In genomic region chr3:182626484-182627467, GRCh38 we compare ENCODE assay signal across 29 cellular contexts.
DNase-seq lines count a peak whose midpoint lies in the region; ATAC-seq and TF ChIP-seq lines count a peak whose summit lies in the region.
"Had no signal": no experiment of that assay in that cellular context is flagged by ENCODE, and none has a peak within 500 bp of the region (broad histone marks: within the 10 kb centered on the region; RNA-seq: fewer than 3 reads in every experiment).

No MANE protein-coding gene starts in this region.

- no TSS peak for BruUV-seq in PC-3 (replicated peaks; lab: Mats Ljungman, UMichigan)

- H3K4me2 ChIP-seq in PC-3 (ENCODE audit: low read length): peak overlapping the region; percentile 35
- H3K4me2 ChIP-seq in parathyroid adenoma (ENCODE audit: low read length): no peak overlapping the region

- H3K9me3 ChIP-seq in PC-3 (ENCODE audit: low read length): no peaks in the 10 kb centered on the region
- H3K9me3 ChIP-seq in parathyroid adenoma (ENCODE audit: control insufficient read depth, low read length): no peaks in the 10 kb centered on the region
- H3K9me3 ChIP-seq: sigmoid colon, upper lobe of left lung had no signal

- H3K36me3 ChIP-seq in PC-3 (ENCODE audit: low read depth, low read length) (no peaks in the 10 kb centered on the region), parathyroid adenoma (ENCODE audit: control insufficient read depth, insufficient read depth, low read length) (no peaks in the 10 kb centered on the region)
- H3K36me3 ChIP-seq: heart right ventricle, sigmoid colon, upper lobe of left lung had no signal

- no peak overlapping the region for H2AFZ ChIP-seq in PC-3 (ENCODE audit: low read length)
- peak overlapping the region; percentile 16 for H2AFZ ChIP-seq in parathyroid adenoma

- H3K9ac ChIP-seq in PC-3 (ENCODE audit: low read length) (no peak overlapping the region), parathyroid adenoma (no peak overlapping the region)

- H3K36me3 Mint-ChIP-seq in activated T-cell treated with anti-CD3 and anti-CD28 coated beads, Interleukin-2, amount 50 U/mL, for 72 hours (ENCODE audit: insufficient read depth in 2 of 2): no peaks in the 10 kb centered on the region
- H3K36me3 Mint-ChIP-seq: memory B cell; stimulated activated memory B cell treated with anti-CD40 and anti-IgM and Interleukin-4, amounts not matched to agents 10 μg/mL and 1 μg/mL and 100 μg/mL, for 72 hours had no signal

- POLR2A ChIA-PET in PC-3 (lab: Charles Lee; ENCODE audit: unreplicated experiment): no interaction called here

- no peaks in the 10 kb centered on the region for H3K79me2 ChIP-seq in PC-3 (ENCODE audit: low read length)
- no peaks in the 10 kb centered on the region for H3K79me2 ChIP-seq in parathyroid adenoma

- H3K4me1 Mint-ChIP-seq in activated T-cell treated with anti-CD3 and anti-CD28 coated beads, Interleukin-2, amount 50 U/mL, for 72 hours (ENCODE audit: low read depth): no peaks in the 10 kb centered on the region
- H3K4me1 Mint-ChIP-seq: B cell; memory B cell; stimulated activated memory B cell treated with anti-CD40 and anti-IgM and Interleukin-4, amounts not matched to agents 10 μg/mL and 1 μg/mL and 100 μg/mL, for 72 hours had no signal

- H3K27me3 Mint-ChIP-seq in activated T-cell treated with anti-CD3 and anti-CD28 coated beads, Interleukin-2, amount 50 U/mL, for 72 hours (ENCODE audit: low read depth): peaks cover 15% of the 10 kb centered on the region
- H3K27me3 Mint-ChIP-seq: progenitor cell of endocrine pancreas had no signal

- H3K9me2 ChIP-seq in PC-3 (replicated peaks; ENCODE audit: low read length): no peaks in the 10 kb centered on the region

- TF ChIP-seq CTCF in PC-3 (conservative IDR thresholded peaks at IDR 0.05; ENCODE audit: low read depth, low read length): no peak
- no peak for TF ChIP-seq CTCF in parathyroid adenoma (IDR thresholded peaks at IDR 0.05)

- H3K27me3 ChIP-seq in PC-3 (ENCODE audit: low read length) (no peaks in the 10 kb centered on the region), parathyroid adenoma (ENCODE audit: control insufficient read depth, insufficient read depth, low read length) (no peaks in the 10 kb centered on the region)
- H3K27me3 ChIP-seq: sigmoid colon, upper lobe of left lung had no signal

- H3K9me3 Mint-ChIP-seq in activated T-cell treated with anti-CD3 and anti-CD28 coated beads, Interleukin-2, amount 50 U/mL, for 72 hours: no peaks in the 10 kb centered on the region
- H3K9me3 Mint-ChIP-seq: effector memory CD8-positive, alpha-beta T cell; T-helper 1 cell treated with Interleukin-12 subunit alpha and Interleukin-12 subunit beta and Interleukin-4 antibody, amounts not matched to agents 30 μg/mL and 1 μg/mL, for 36 hours had no signal

- H3K27ac ChIP-seq in PC-3 (ENCODE audit: low read length): peak overlapping the region; percentile 28
- no peak overlapping the region for H3K27ac ChIP-seq in parathyroid adenoma
- H3K27ac ChIP-seq: heart right ventricle, sigmoid colon, upper lobe of left lung had no signal

- DNase-seq in NCI-H526 (lab: John Stamatoyannopoulos, UW): peak; percentile 27 to 48
- DNase-seq in NCI-H526 treated with DMSO at 0.1 percent for 48 hours (lab: John Stamatoyannopoulos, UW): no peak
- peak; percentile 50 for DNase-seq in HT-29 (ENCODE audit: low spot score)
- DNase-seq in PC-3: peak; percentile 59
- DNase-seq in activated T-cell treated with anti-CD3 and anti-CD28 coated beads, Interleukin-2, amount 50 U/mL, for 72 hours: no peak
- no peak for DNase-seq in dermis blood vessel endothelial cell
- no peak for DNase-seq in GM03348 (ENCODE audit: low spot score)
- DNase-seq: activated CD4-positive, alpha-beta T cell treated with anti-CD3 and anti-CD28 coated beads, Interleukin-2, amount 50 U/mL, for 48 hours; activated naive CD4-positive, alpha-beta T cell treated with anti-CD3 and anti-CD28 coated beads, Interleukin-2, amount 50 U/mL, for 16 hours; amygdala; effector memory CD8-positive, alpha-beta T cell; foreskin fibroblast; heart right ventricle; kidney glomerular epithelial cell; NCI-H1105; NCI-H2081 treated with DMSO at 0.1 percent for 48 hours; NCI-H510A treated with DMSO at 0.1 percent for 48 hours; RPMI8226; sigmoid colon; stimulated activated CD4-positive, alpha-beta T cell treated with anti-CD3 and anti-CD28 coated beads, Interleukin-4, amount 100 ng/mL, for 4 hours; upper lobe of left lung had no signal

- ATAC-seq in PC-3: peak; percentile 86
- ATAC-seq in activated T-cell treated with anti-CD3 and anti-CD28 coated beads, Interleukin-2, amount 50 U/mL, for 72 hours (replicated peaks in 1 of 2): no peak
- ATAC-seq: activated CD4-positive, CD25-positive, alpha-beta regulatory T cell treated with anti-CD3 and anti-CD28 coated beads, Interleukin-2, amount 50 U/mL, for 24 hours; effector memory CD8-positive, alpha-beta T cell; HCT116; heart right ventricle; stimulated activated memory B cell treated with anti-CD40 and anti-IgM and Interleukin-4, amounts not matched to agents 10 μg/mL and 1 μg/mL and 100 μg/mL, for 72 hours had no signal

- no peak overlapping the region for H3K27ac Mint-ChIP-seq in activated T-cell treated with anti-CD3 and anti-CD28 coated beads, Interleukin-2, amount 50 U/mL, for 72 hours
- H3K27ac Mint-ChIP-seq: B cell; effector memory CD8-positive, alpha-beta T cell; memory B cell; progenitor cell of endocrine pancreas; stimulated activated memory B cell treated with anti-CD40 and anti-IgM and Interleukin-4, amounts not matched to agents 10 μg/mL and 1 μg/mL and 100 μg/mL, for 72 hours; T-helper 1 cell treated with Interleukin-12 subunit alpha and Interleukin-12 subunit beta and Interleukin-4 antibody, amounts not matched to agents 30 μg/mL and 1 μg/mL, for 36 hours had no signal

- H3K4me3 ChIP-seq in PC-3 (ENCODE audit: low read length) (no peak overlapping the region), parathyroid adenoma (ENCODE audit: low read depth, low read length) (no peak overlapping the region)
- H3K4me3 ChIP-seq: heart right ventricle, sigmoid colon, upper lobe of left lung had no signal

- peaks cover 16% of the 10 kb centered on the region for H3K4me1 ChIP-seq in PC-3 (ENCODE audit: insufficient read depth, low read length)
- no peaks in the 10 kb centered on the region for H3K4me1 ChIP-seq in parathyroid adenoma
- H3K4me1 ChIP-seq: heart right ventricle, sigmoid colon, upper lobe of left lung had no signal

- H3K4me3 Mint-ChIP-seq in activated T-cell treated with anti-CD3 and anti-CD28 coated beads, Interleukin-2, amount 50 U/mL, for 72 hours: no peak overlapping the region
- H3K4me3 Mint-ChIP-seq: B cell; effector memory CD8-positive, alpha-beta T cell; memory B cell; stimulated activated memory B cell treated with anti-CD40 and anti-IgM and Interleukin-4, amounts not matched to agents 10 μg/mL and 1 μg/mL and 100 μg/mL, for 72 hours; T-helper 1 cell treated with Interleukin-12 subunit alpha and Interleukin-12 subunit beta and Interleukin-4 antibody, amounts not matched to agents 30 μg/mL and 1 μg/mL, for 36 hours had no signal

- intact Hi-C loops in PC-3 (cut with micrococcal nuclease): loop anchor here (1.0 kb wide), 1 partner anchor 57 kb away; no protein-coding TSS in a partner anchor

- no peaks in the 10 kb centered on the region for H4K20me1 ChIP-seq in PC-3 (ENCODE audit: low read length)

- CTCF ChIA-PET in PC-3 (lab: Charles Lee): interaction anchor here (0.6 to 0.7 kb wide), 2 partner anchors 57 to 414 kb away, joined by 3 read pairs; no protein-coding TSS in a partner anchor

- H3F3A ChIP-seq in PC-3 (ENCODE audit: low read length, unreplicated experiment): no peaks in the 10 kb centered on the region

Comparison
In these comparisons a context has a peak if more than half of its experiments do, and no peak if none do; other contexts are left out.
1. DNase-seq: peak in NCI-H526 (2 of 2), HT-29 (single experiment) and PC-3 (single experiment); none in NCI-H526 treated with DMSO at 0.1 percent for 48 hours (single experiment), activated T-cell treated with anti-CD3 and anti-CD28 coated beads, Interleukin-2, amount 50 U/mL, for 72 hours (0 of 2), dermis blood vessel endothelial cell (single experiment) and GM03348 (single experiment).